2 cellular contexts compared by ENCODE assay signal in the genomic region with DNA sequence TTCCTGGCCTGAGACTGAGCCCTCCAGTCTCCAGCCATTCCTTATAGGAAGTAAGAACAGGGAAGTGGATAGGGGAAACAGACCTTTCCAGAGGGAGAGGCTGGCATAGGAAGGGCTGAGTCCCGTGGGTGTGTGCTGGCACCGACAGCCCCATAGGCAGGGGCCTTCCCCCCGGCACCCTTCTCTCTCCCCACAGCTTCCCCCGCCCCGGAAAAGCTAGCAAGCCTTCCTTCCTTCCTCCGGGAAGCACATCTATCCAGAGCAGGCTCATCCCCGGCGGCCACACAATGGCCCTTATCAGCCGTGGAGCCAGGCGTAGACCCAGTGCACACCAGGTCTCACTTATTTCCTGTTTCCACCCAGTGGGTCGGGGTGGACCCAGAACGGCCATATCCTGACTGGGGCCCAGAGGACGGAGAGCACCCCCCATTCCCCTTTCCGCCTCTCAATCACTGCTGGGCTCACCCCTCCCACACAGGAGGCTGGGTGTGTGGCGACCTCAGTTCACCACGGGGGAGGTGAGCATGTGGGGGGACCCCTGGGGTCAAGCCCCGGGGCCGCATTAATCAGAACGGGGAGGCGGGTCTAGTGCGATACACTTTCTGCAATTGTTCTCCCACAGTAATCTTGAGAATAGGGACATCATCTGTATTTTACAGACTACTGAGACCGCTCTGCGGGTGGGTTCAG.
A peak's percentile ranks its signal among the peaks of the same experiment; 100 is the strongest.
TF ChIP-seq lines count a peak whose summit lies in the region.

No MANE protein-coding gene starts in this region.

TF ChIP-seq in HCT116, 20 proteins besides CTCF, POLR2A, EP300 and RAD21:
- TF ChIP-seq CBX3 (IDR thresholded peaks at IDR 0.05; ENCODE audit: low read depth) = no peak
- no peak for TF ChIP-seq ELF1 (IDR thresholded peaks at IDR 0.05; ENCODE audit: borderline replicate concordance, low read depth)
- TF ChIP-seq, protein P1, sequence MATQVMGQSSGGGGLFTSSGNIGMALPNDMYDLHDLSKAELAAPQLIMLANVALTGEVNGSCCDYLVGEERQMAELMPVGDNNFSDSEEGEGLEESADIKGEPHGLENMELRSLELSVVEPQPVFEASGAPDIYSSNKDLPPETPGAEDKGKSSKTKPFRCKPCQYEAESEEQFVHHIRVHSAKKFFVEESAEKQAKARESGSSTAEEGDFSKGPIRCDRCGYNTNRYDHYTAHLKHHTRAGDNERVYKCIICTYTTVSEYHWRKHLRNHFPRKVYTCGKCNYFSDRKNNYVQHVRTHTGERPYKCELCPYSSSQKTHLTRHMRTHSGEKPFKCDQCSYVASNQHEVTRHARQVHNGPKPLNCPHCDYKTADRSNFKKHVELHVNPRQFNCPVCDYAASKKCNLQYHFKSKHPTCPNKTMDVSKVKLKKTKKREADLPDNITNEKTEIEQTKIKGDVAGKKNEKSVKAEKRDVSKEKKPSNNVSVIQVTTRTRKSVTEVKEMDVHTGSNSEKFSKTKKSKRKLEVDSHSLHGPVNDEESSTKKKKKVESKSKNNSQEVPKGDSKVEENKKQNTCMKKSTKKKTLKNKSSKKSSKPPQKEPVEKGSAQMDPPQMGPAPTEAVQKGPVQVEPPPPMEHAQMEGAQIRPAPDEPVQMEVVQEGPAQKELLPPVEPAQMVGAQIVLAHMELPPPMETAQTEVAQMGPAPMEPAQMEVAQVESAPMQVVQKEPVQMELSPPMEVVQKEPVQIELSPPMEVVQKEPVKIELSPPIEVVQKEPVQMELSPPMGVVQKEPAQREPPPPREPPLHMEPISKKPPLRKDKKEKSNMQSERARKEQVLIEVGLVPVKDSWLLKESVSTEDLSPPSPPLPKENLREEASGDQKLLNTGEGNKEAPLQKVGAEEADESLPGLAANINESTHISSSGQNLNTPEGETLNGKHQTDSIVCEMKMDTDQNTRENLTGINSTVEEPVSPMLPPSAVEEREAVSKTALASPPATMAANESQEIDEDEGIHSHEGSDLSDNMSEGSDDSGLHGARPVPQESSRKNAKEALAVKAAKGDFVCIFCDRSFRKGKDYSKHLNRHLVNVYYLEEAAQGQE (IDR thresholded peaks at IDR 0.05; ENCODE audit: low read depth) = no peak
- no peak for TF ChIP-seq FOSL1 (IDR thresholded peaks at IDR 0.05; ENCODE audit: low read depth)
- TF ChIP-seq YY1 (IDR thresholded peaks at IDR 0.05; ENCODE audit: extremely low read depth, insufficient replicate concordance, low read depth, low read length) = no peak
- no peak for TF ChIP-seq EGR1 (IDR thresholded peaks at IDR 0.05; ENCODE audit: low read depth)
- no peak for TF ChIP-seq ZNF274 (IDR thresholded peaks at IDR 0.05; ENCODE audit: low read depth, low read length)
- TF ChIP-seq SP1 (IDR thresholded peaks at IDR 0.05; ENCODE audit: low read depth) = no peak
- TF ChIP-seq EZH2 (IDR thresholded peaks at IDR 0.05) = no peak
- no peak for TF ChIP-seq SRF (IDR thresholded peaks at IDR 0.05; ENCODE audit: low read depth)
- TF ChIP-seq JUND (IDR thresholded peaks at IDR 0.05) = no peak
- TF ChIP-seq, protein P2, sequence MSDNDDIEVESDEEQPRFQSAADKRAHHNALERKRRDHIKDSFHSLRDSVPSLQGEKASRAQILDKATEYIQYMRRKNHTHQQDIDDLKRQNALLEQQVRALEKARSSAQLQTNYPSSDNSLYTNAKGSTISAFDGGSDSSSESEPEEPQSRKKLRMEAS (IDR thresholded peaks at IDR 0.05) = no peak
- TF ChIP-seq ZFX (IDR thresholded peaks at IDR 0.05) = no peak
- no peak for TF ChIP-seq TCF7L2 (IDR thresholded peaks at IDR 0.05; ENCODE audit: borderline replicate concordance, extremely low read depth, insufficient read depth, insufficient read length)
- TF ChIP-seq SIN3A (IDR thresholded peaks at IDR 0.05; ENCODE audit: low read depth) = no peak

TF ChIP-seq in K562, 482 proteins besides CTCF, POLR2A, EP300 and RAD21:
- no peak for TF ChIP-seq DPF2 (IDR thresholded peaks at IDR 0.05)
- TF ChIP-seq MXI1 (IDR thresholded peaks at IDR 0.05; ENCODE audit: low read depth, low read length) = no peak
- TF ChIP-seq CREB1 (IDR thresholded peaks at IDR 0.05) = no peak
- TF ChIP-seq CREB1 (CRISPR knock-in tag; IDR thresholded peaks at IDR 0.05) = no peak
- no peak for TF ChIP-seq PTBP1 (IDR thresholded peaks at IDR 0.05; ENCODE audit: low read depth, low read length)
- TF ChIP-seq, protein P3, sequence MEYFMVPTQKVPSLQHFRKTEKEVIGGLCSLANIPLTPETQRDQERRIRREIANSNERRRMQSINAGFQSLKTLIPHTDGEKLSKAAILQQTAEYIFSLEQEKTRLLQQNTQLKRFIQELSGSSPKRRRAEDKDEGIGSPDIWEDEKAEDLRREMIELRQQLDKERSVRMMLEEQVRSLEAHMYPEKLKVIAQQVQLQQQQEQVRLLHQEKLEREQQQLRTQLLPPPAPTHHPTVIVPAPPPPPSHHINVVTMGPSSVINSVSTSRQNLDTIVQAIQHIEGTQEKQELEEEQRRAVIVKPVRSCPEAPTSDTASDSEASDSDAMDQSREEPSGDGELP (CRISPR knock-in tag; IDR thresholded peaks at IDR 0.05; ENCODE audit: borderline replicate concordance) = peak; percentile 12; the same call in 1 of the 2 replicates
- TF ChIP-seq, protein P4, sequence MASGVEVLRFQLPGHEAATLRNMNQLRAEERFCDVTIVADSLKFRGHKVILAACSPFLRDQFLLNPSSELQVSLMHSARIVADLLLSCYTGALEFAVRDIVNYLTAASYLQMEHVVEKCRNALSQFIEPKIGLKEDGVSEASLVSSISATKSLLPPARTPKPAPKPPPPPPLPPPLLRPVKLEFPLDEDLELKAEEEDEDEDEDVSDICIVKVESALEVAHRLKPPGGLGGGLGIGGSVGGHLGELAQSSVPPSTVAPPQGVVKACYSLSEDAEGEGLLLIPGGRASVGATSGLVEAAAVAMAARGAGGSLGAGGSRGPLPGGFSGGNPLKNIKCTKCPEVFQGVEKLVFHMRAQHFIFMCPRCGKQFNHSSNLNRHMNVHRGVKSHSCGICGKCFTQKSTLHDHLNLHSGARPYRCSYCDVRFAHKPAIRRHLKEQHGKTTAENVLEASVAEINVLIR (CRISPR knock-in tag; IDR thresholded peaks at IDR 0.05) = no peak
- TF ChIP-seq CBFA2T3 (IDR thresholded peaks at IDR 0.05) = peak; percentile 19; the same call in 1 of the 2 replicates
- TF ChIP-seq OTX1 (CRISPR knock-in tag; IDR thresholded peaks at IDR 0.05) = no peak
- TF ChIP-seq ZNF217 (CRISPR knock-in tag; IDR thresholded peaks at IDR 0.05) = no peak
- TF ChIP-seq ZNF57 (CRISPR knock-in tag; IDR thresholded peaks at IDR 0.05) = no peak
- 0 out of 4 replicates have a peak, but pooled peaks of 1 of the 2 experiments have one; percentile 17 for TF ChIP-seq MAZ (CRISPR knock-in tag; conservative IDR thresholded peaks at IDR 0.05 in 1 of 2, IDR thresholded peaks at IDR 0.05 in 1 of 2)
- TF ChIP-seq, protein P5, sequence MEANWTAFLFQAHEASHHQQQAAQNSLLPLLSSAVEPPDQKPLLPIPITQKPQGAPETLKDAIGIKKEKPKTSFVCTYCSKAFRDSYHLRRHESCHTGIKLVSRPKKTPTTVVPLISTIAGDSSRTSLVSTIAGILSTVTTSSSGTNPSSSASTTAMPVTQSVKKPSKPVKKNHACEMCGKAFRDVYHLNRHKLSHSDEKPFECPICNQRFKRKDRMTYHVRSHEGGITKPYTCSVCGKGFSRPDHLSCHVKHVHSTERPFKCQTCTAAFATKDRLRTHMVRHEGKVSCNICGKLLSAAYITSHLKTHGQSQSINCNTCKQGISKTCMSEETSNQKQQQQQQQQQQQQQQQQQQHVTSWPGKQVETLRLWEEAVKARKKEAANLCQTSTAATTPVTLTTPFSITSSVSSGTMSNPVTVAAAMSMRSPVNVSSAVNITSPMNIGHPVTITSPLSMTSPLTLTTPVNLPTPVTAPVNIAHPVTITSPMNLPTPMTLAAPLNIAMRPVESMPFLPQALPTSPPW (CRISPR knock-in tag; IDR thresholded peaks at IDR 0.05) = peak; percentile 23; the same call in 1 of the 2 replicates
- 0 out of 4 replicates have a peak, but pooled peaks of 1 of the 2 experiments have one; percentile 20 for TF ChIP-seq KDM1A (IDR thresholded peaks at IDR 0.05)
- TF ChIP-seq ETV1 (tag; conservative IDR thresholded peaks at IDR 0.05; ENCODE audit: low read depth) = peak; percentile 46
- no peak for TF ChIP-seq ZNF12 (CRISPR knock-in tag; IDR thresholded peaks at IDR 0.05)
- TF ChIP-seq, protein P6, sequence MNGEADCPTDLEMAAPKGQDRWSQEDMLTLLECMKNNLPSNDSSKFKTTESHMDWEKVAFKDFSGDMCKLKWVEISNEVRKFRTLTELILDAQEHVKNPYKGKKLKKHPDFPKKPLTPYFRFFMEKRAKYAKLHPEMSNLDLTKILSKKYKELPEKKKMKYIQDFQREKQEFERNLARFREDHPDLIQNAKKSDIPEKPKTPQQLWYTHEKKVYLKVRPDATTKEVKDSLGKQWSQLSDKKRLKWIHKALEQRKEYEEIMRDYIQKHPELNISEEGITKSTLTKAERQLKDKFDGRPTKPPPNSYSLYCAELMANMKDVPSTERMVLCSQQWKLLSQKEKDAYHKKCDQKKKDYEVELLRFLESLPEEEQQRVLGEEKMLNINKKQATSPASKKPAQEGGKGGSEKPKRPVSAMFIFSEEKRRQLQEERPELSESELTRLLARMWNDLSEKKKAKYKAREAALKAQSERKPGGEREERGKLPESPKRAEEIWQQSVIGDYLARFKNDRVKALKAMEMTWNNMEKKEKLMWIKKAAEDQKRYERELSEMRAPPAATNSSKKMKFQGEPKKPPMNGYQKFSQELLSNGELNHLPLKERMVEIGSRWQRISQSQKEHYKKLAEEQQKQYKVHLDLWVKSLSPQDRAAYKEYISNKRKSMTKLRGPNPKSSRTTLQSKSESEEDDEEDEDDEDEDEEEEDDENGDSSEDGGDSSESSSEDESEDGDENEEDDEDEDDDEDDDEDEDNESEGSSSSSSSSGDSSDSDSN (IDR thresholded peaks at IDR 0.05; ENCODE audit: borderline replicate concordance in 1 of 2, low read depth in 2 of 2, low read length in 2 of 2) = 0 out of 4 replicates have a peak, but pooled peaks of 1 of the 2 experiments have one; percentile 28
- TF ChIP-seq GABPA (tag; conservative IDR thresholded peaks at IDR 0.05; ENCODE audit: low read depth) = 0 out of 2 replicates have a peak, but pooled peaks have one; percentile 25
